9 cellular contexts compared by ENCODE assay signal in genomic region chr21:45366931-45367401, GRCh38. TPM values are rescaled to one million over a fixed set of nuclear protein-coding genes. Genes with fewer than 3 reads are reported as not detected.
DNase-seq lines count a peak whose midpoint lies in the region; ATAC-seq and TF ChIP-seq lines count a peak whose summit lies in the region.
"Had no signal": no experiment of that assay in that cellular context is flagged by ENCODE, and none has a peak within 500 bp of the region (broad histone marks: within the 10 kb centered on the region; RNA-seq: fewer than 3 reads in every experiment).

No MANE protein-coding gene starts in this region.

- H3K36me3 Mint-ChIP-seq in HFFc6 (ENCODE audit: low read depth) = no peaks in the 10 kb centered on the region

- H3K27ac ChIP-seq in thoracic aorta = peak overlapping the region; percentile 100

- no peak for ATAC-seq in left colon
- no peak for ATAC-seq in thoracic aorta (ENCODE audit: insufficient number of reproducible peaks, low FRiP score, low read depth)
- no peak for ATAC-seq in GM18909 (IDR thresholded peaks at IDR 0.05; ENCODE audit: poor library complexity, unreplicated experiment)

- no peaks in the 10 kb centered on the region for H3K27me3 ChIP-seq in thoracic aorta (replicated peaks; ENCODE audit: insufficient read depth)

- intact Hi-C loops in left colon (cut with DNase I, micrococcal nuclease) = no loop called here

- H3K9me3 Mint-ChIP-seq in HFFc6 = no peaks in the 10 kb centered on the region

- H3K4me3 ChIP-seq in thoracic aorta = no peak overlapping the region

- TF ChIP-seq CTCF in HFFc6 (IDR thresholded peaks at IDR 0.05) (peak; percentile 50), thoracic aorta (IDR thresholded peaks at IDR 0.05) (no peak)

- peak overlapping the region; percentile 100 for H3K27ac Mint-ChIP-seq in HFFc6

- peak overlapping the region; percentile 62 for H3K4me3 Mint-ChIP-seq in HFFc6

- peaks cover 54% of the 10 kb centered on the region for H3K4me1 Mint-ChIP-seq in HFFc6 (ENCODE audit: low read depth)

- no peaks in the 10 kb centered on the region for H3K9me3 ChIP-seq in thoracic aorta

- DNase-seq in HFFc6 (peak; percentile 79), brain pericyte (ENCODE audit: low read depth, low spot score) (peak; percentile 92), left colon (peak; percentile 30 to 39), thoracic aorta (ENCODE audit: low spot score) (peak; percentile 43), Ammon's horn (ENCODE audit: low spot score) (no peak)
- DNase-seq in stimulated activated CD4-positive, alpha-beta T cell treated with anti-CD3 and anti-CD28 coated beads, Interleukin-4, amount 100 ng/mL, for 24 hours = no peak
- DNase-seq in NK-92 treated with Interleukin-12 subunit alpha and Interleukin-12 subunit beta, amount 100 ng/mL, for 24 hours (lab: John Stamatoyannopoulos, UW) = no peak
- DNase-seq: NCI-H2227 treated with DMSO at 0.1 percent for 48 hours had no signal

- H3K4me1 ChIP-seq in thoracic aorta (ENCODE audit: control insufficient read depth in 1 of 2, low read depth in 2 of 2) = peaks cover 20 to 46% of the 10 kb centered on the region in 2 donors

- peaks cover 2% of the 10 kb centered on the region for H3K27me3 Mint-ChIP-seq in HFFc6 (ENCODE audit: insufficient read depth)

- no peaks in the 10 kb centered on the region for H3K36me3 ChIP-seq in thoracic aorta

RNA-seq across cellular contexts. Expression of gene COL18A1, which starts 38.0 kb away (rescaled TPM):
- 10 to 100 TPM; 39.8 to 93.5 (median 86.8) TPM for total RNA-seq in HFFc6 (2021; fragmentation: NEBNext Ultra II Directional; extraction: Animal tissue kit (Norgen Biotek cat#: 25700))
- total RNA-seq in left colon (10 to 100 TPM; 10.6 to 17.0 TPM), thoracic aorta (100 to 1,000 TPM; 507 to 811 TPM)

Comparison
In these comparisons a context has a peak if more than half of its experiments do, and no peak if none do; other contexts are left out.
1. DNase-seq: peak in HFFc6 (single experiment), brain pericyte (single experiment), left colon (2 of 2) and thoracic aorta (single experiment); none in Ammon's horn (single experiment), stimulated activated CD4-positive, alpha-beta T cell treated with anti-CD3 and anti-CD28 coated beads, Interleukin-4, amount 100 ng/mL, for 24 hours (single experiment) and NK-92 treated with Interleukin-12 subunit alpha and Interleukin-12 subunit beta, amount 100 ng/mL, for 24 hours (single experiment).
2. RNA of gene COL18A1, which starts 38.0 kb away (total RNA-seq): 507 to 811 TPM in thoracic aorta; 39.8 to 93.5 TPM in HFFc6 and 10.6 to 17.0 TPM in left colon; every median in the first group is over 4 times any median in the second.